ENCODE assay signal across 9 cellular contexts in genomic region chr11:59667812-59668187, GRCh38. TPM values are rescaled to one million over a fixed set of nuclear protein-coding genes. Genes with fewer than 3 reads are reported as not detected.
DNase-seq lines count a peak whose midpoint lies in the region; TF ChIP-seq lines count a peak whose summit lies in the region.
"Had no signal": no experiment of that assay in that cellular context is flagged by ENCODE, and none has a peak within 500 bp of the region (broad histone marks: within the 10 kb centered on the region; RNA-seq: fewer than 3 reads in every experiment).

No MANE protein-coding gene starts in this region.

- no peaks in the 10 kb centered on the region for H3K27me3 Mint-ChIP-seq in nephron (ENCODE audit: low read depth)

- CTCF ChIA-PET in BJ (lab: Yijun Ruan, JAX) = no interaction called here

- peak overlapping the region; percentile 95 for H3K4me3 ChIP-seq in BJ (ENCODE audit: low read depth, low read length)
- H3K4me3 ChIP-seq in MG63 = peak overlapping the region; percentile 72
- H3K4me3 ChIP-seq in effector memory CD4-positive, alpha-beta T cell (ENCODE audit: insufficient read depth, low read depth, low read length, poor library complexity, severe bottlenecking) = peak overlapping the region; percentile 93

- peak overlapping the region; percentile 28 to 85 (median 71) for H3K27ac Mint-ChIP-seq in nephron

- no peaks in the 10 kb centered on the region for H3K9me3 Mint-ChIP-seq in nephron

- H3K4me1 Mint-ChIP-seq in nephron = peaks cover 23% of the 10 kb centered on the region

- no peaks in the 10 kb centered on the region for H3K9me3 ChIP-seq in MG63
- no peaks in the 10 kb centered on the region for H3K9me3 ChIP-seq in effector memory CD4-positive, alpha-beta T cell (ENCODE audit: control insufficient read depth, low read length)

- H3K36me3 ChIP-seq in BJ (ENCODE audit: control insufficient read depth, insufficient read depth, low read length) (peaks cover 4% of the 10 kb centered on the region), MG63 (peaks cover 41% of the 10 kb centered on the region)
- H3K36me3 ChIP-seq in effector memory CD4-positive, alpha-beta T cell (ENCODE audit: control insufficient read depth, insufficient read depth, low read length) = peaks cover 24% of the 10 kb centered on the region

- TF ChIP-seq CTCF in BJ (IDR thresholded peaks at IDR 0.05; ENCODE audit: insufficient read depth, low read depth, low read length) = no peak
- TF ChIP-seq CTCF in nephron (IDR thresholded peaks at IDR 0.05; ENCODE audit: unreplicated experiment in 3 of 3) = no peak

- H3K27me3 ChIP-seq in BJ (ENCODE audit: control insufficient read depth, insufficient read depth, low read length) (no peaks in the 10 kb centered on the region), MG63 (no peaks in the 10 kb centered on the region)
- H3K27me3 ChIP-seq in effector memory CD4-positive, alpha-beta T cell (replicated peaks; ENCODE audit: control insufficient read depth, insufficient read depth, low read length, poor library complexity, severe bottlenecking) = no peaks in the 10 kb centered on the region

- H3K4me1 ChIP-seq in effector memory CD4-positive, alpha-beta T cell (ENCODE audit: control insufficient read depth, insufficient read depth, low read length, poor library complexity, severe bottlenecking) = peaks cover 15% of the 10 kb centered on the region

- POLR2A ChIA-PET in BJ (lab: Charles Lee) = no interaction called here

- H3K4me3 Mint-ChIP-seq in nephron = peak overlapping the region; percentile 90 to 97 (median 95)

- peak overlapping the region; percentile 97 for H3K27ac ChIP-seq in effector memory CD4-positive, alpha-beta T cell (ENCODE audit: insufficient read depth, low read length, poor library complexity, severe bottlenecking)

- DNase-seq in BJ (ENCODE audit: low read depth) = no peak
- DNase-seq in MG63 = no peak
- DNase-seq in effector memory CD4-positive, alpha-beta T cell = no peak
- DNase-seq in DMS 273 (lab: John Stamatoyannopoulos, UW; ENCODE audit: unreplicated experiment) = no peak
- DNase-seq in NCI-H187 treated with DMSO at 0.1 percent for 48 hours (lab: John Stamatoyannopoulos, UW) = no peak
- DNase-seq in NCI-H1417 treated with DMSO at 0.1 percent for 48 hours (lab: John Stamatoyannopoulos, UW) = no peak
- no peak for DNase-seq in H4 (ENCODE audit: low spot score)

- H3K36me3 Mint-ChIP-seq in nephron (ENCODE audit: low read depth) = peaks cover 33% of the 10 kb centered on the region

RNA-seq across cellular contexts. Expression of gene PATL1, which starts 1.0 kb away (rescaled TPM):
- 33.6 and 34.3 TPM in 2 replicates for polyA plus RNA-seq in BJ (2011; rRNA removed)
- 14.4 and 16.8 TPM in 2 replicates for polyA minus RNA-seq in BJ (2011; rRNA and poly(A)+ RNA removed)
- 8.4 and 9.9 TPM in 2 replicates for total RNA-seq in MG63 (2014; rRNA removed; shearing (Covaris generic); ENCODE audit: low replicate concordance)
- 12.8 and 19.0 TPM in 2 replicates for total RNA-seq in H4 (2014; rRNA removed; shearing (Covaris generic))

RNA-seq across cellular contexts. Expression of gene OR10V1, which starts 45.8 kb away (rescaled TPM):
- polyA plus RNA-seq in BJ (2011; rRNA removed) = not detected in 2 replicates
- polyA minus RNA-seq in BJ (2011; rRNA and poly(A)+ RNA removed) = not detected in 2 replicates
- not detected in 2 replicates for total RNA-seq in MG63 (2014; rRNA removed; shearing (Covaris generic); ENCODE audit: low replicate concordance)
- not detected in 2 replicates for total RNA-seq in H4 (2014; rRNA removed; shearing (Covaris generic))
- total RNA-seq: lung microvascular endothelial cell had no signal

RNA-seq across cellular contexts. Expression of gene OSBP, which starts 52.2 kb away (rescaled TPM):
- polyA plus RNA-seq in BJ (2011; rRNA removed) = 10.0 and 16.1 TPM in 2 replicates
- polyA minus RNA-seq in BJ (2011; rRNA and poly(A)+ RNA removed) = 12.5 and 17.4 TPM in 2 replicates
- 19.1 and 23.8 TPM in 2 replicates for total RNA-seq in MG63 (2014; rRNA removed; shearing (Covaris generic); ENCODE audit: low replicate concordance)
- 20.9 and 21.0 TPM in 2 replicates for total RNA-seq in H4 (2014; rRNA removed; shearing (Covaris generic))
